Comparison of ENCODE assay signal across 1 cellular context in genomic region chr22:29152045-29152380, GRCh38.
TF ChIP-seq lines count a peak whose summit lies in the region.

No MANE protein-coding gene starts in this region.

TF ChIP-seq in liver, 16 proteins besides CTCF, POLR2A, EP300 and RAD21 (continued from another document):
- TF ChIP-seq, protein P1, sequence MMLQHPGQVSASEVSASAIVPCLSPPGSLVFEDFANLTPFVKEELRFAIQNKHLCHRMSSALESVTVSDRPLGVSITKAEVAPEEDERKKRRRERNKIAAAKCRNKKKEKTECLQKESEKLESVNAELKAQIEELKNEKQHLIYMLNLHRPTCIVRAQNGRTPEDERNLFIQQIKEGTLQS (IDR thresholded peaks at IDR 0.05): no peak
- TF ChIP-seq EGR1 (IDR thresholded peaks at IDR 0.05; ENCODE audit: low read depth in 2 of 2): no peak
- TF ChIP-seq JUND (IDR thresholded peaks at IDR 0.05): no peak
- no peak for TF ChIP-seq HNF4G (IDR thresholded peaks at IDR 0.05)
- no peak for TF ChIP-seq RXRA (IDR thresholded peaks at IDR 0.05)
- TF ChIP-seq FOXA1 (IDR thresholded peaks at IDR 0.05): no peak
- TF ChIP-seq, protein P2, sequence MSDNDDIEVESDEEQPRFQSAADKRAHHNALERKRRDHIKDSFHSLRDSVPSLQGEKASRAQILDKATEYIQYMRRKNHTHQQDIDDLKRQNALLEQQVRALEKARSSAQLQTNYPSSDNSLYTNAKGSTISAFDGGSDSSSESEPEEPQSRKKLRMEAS (IDR thresholded peaks at IDR 0.05): no peak
- no peak for TF ChIP-seq HNF4A (conservative IDR thresholded peaks at IDR 0.05)
- TF ChIP-seq YY1 (IDR thresholded peaks at IDR 0.05): no peak
